Comparison of ENCODE assay signal across 9 cellular contexts in genomic region chr11:37504066-37504611, GRCh38.
DNase-seq lines count a peak whose midpoint lies in the region; ATAC-seq and TF ChIP-seq lines count a peak whose summit lies in the region.
"Had no signal": no experiment of that assay in that cellular context is flagged by ENCODE, and none has a peak within 500 bp of the region (broad histone marks: within the 10 kb centered on the region; RNA-seq: fewer than 3 reads in every experiment).

No MANE protein-coding gene starts in this region.

- H4K20me1 ChIP-seq in PC-3 (ENCODE audit: low read length) = no peaks in the 10 kb centered on the region

- intact Hi-C loops in activated CD4-positive, alpha-beta T cell treated with anti-CD3 and anti-CD28 coated beads for 36 hours (cut with DNase I, micrococcal nuclease) = no loop called here
- intact Hi-C loops in PC-3 (cut with micrococcal nuclease) = loop anchor here (5.0 to 10.0 kb wide), 2 partner anchors 49 to 182 kb away; no protein-coding TSS in a partner anchor

- no peak overlapping the region for H3K4me3 Mint-ChIP-seq in activated CD4-positive, alpha-beta T cell treated with anti-CD3 and anti-CD28 coated beads for 36 hours
- peak overlapping the region in 4 of 5 donors; percentile 2 to 51 (median 26) for H3K4me3 Mint-ChIP-seq in immature natural killer cell
- no peak overlapping the region for H3K4me3 Mint-ChIP-seq in activated CD4-positive, alpha-beta memory T cell treated with anti-CD3 and anti-CD28 coated beads, Interleukin-2, amount 10 ng/mL, durations not matched to agents 7 days and 5 days

- WGBS in gastroesophageal sphincter (ENCODE audit: low coverage in 1 of 2), 2 donors = 20 to 48% methylated on average over 3 of the region's 3 CpGs

- no peaks in the 10 kb centered on the region for H3K27me3 ChIP-seq in PC-3 (ENCODE audit: low read length)
- no peaks in the 10 kb centered on the region for H3K27me3 ChIP-seq in gastroesophageal sphincter

- no peaks in the 10 kb centered on the region for H3K79me2 ChIP-seq in PC-3 (ENCODE audit: low read length)

- peaks cover 12% of the 10 kb centered on the region for H3F3A ChIP-seq in PC-3 (ENCODE audit: low read length, unreplicated experiment)

- H3K9ac ChIP-seq in PC-3 (ENCODE audit: low read length) = peak overlapping the region; percentile 95

- H3K36me3 Mint-ChIP-seq in activated CD4-positive, alpha-beta T cell treated with anti-CD3 and anti-CD28 coated beads for 36 hours (ENCODE audit: low read depth) = no peaks in the 10 kb centered on the region
- H3K36me3 Mint-ChIP-seq in immature natural killer cell = peaks cover 0 to 4% (median 0%) of the 10 kb centered on the region in 3 donors
- H3K36me3 Mint-ChIP-seq in activated CD4-positive, alpha-beta memory T cell treated with anti-CD3 and anti-CD28 coated beads, Interleukin-2, amount 10 ng/mL, durations not matched to agents 7 days and 5 days (ENCODE audit: low read depth) = no peaks in the 10 kb centered on the region

- no TSS peak for BruUV-seq in PC-3 (replicated peaks; lab: Mats Ljungman, UMichigan)

- no peaks in the 10 kb centered on the region for H3K27me3 Mint-ChIP-seq in activated CD4-positive, alpha-beta T cell treated with anti-CD3 and anti-CD28 coated beads for 36 hours
- peaks cover 0 to 7% (median 1%) of the 10 kb centered on the region in 3 donors for H3K27me3 Mint-ChIP-seq in immature natural killer cell (ENCODE audit: low read depth in 3 of 3)
- H3K27me3 Mint-ChIP-seq in activated CD4-positive, alpha-beta memory T cell treated with anti-CD3 and anti-CD28 coated beads, Interleukin-2, amount 10 ng/mL, durations not matched to agents 7 days and 5 days = no peaks in the 10 kb centered on the region

- peak overlapping the region; percentile 57 for H3K4me3 ChIP-seq in PC-3 (ENCODE audit: low read length)
- no peak overlapping the region for H3K4me3 ChIP-seq in gastroesophageal sphincter
- H3K4me3 ChIP-seq: A549 had no signal

- CTCF ChIA-PET in activated CD4-positive, alpha-beta T cell treated with anti-CD3 and anti-CD28 coated beads for 36 hours (lab: Charles Lee) = no interaction called here
- CTCF ChIA-PET in PC-3 (lab: Charles Lee) = interaction anchor here (0.6 kb wide), 1 partner anchor 14 kb away, joined by 3 read pairs; no protein-coding TSS in a partner anchor
- CTCF ChIA-PET in activated CD4-positive, alpha-beta memory T cell treated with anti-CD3 and anti-CD28 coated beads, Interleukin-2, amount 10 ng/mL, durations not matched to agents 7 days and 5 days (lab: Charles Lee) = no interaction called here

- H3K4me1 ChIP-seq in PC-3 (ENCODE audit: insufficient read depth, low read length) (peaks cover 65% of the 10 kb centered on the region), gastroesophageal sphincter (no peaks in the 10 kb centered on the region)
- H3K4me1 ChIP-seq: A549 had no signal

- no peaks in the 10 kb centered on the region; the same call in 1 of the 2 replicates for H3K9me2 ChIP-seq in PC-3 (replicated peaks; ENCODE audit: low read length)

- H3K27ac Mint-ChIP-seq in activated CD4-positive, alpha-beta T cell treated with anti-CD3 and anti-CD28 coated beads for 36 hours = no peak overlapping the region
- no peak overlapping the region for H3K27ac Mint-ChIP-seq in immature natural killer cell
- no peak overlapping the region for H3K27ac Mint-ChIP-seq in activated CD4-positive, alpha-beta memory T cell treated with anti-CD3 and anti-CD28 coated beads, Interleukin-2, amount 10 ng/mL, durations not matched to agents 7 days and 5 days

- H3K4me1 Mint-ChIP-seq in activated CD4-positive, alpha-beta T cell treated with anti-CD3 and anti-CD28 coated beads for 36 hours = peaks cover 3% of the 10 kb centered on the region
- peaks cover 34 to 46% of the 10 kb centered on the region in 2 donors for H3K4me1 Mint-ChIP-seq in immature natural killer cell
- no peaks in the 10 kb centered on the region for H3K4me1 Mint-ChIP-seq in activated CD4-positive, alpha-beta memory T cell treated with anti-CD3 and anti-CD28 coated beads, Interleukin-2, amount 10 ng/mL, durations not matched to agents 7 days and 5 days

- no peak for TF ChIP-seq CTCF in PC-3 (conservative IDR thresholded peaks at IDR 0.05; ENCODE audit: low read depth, low read length)
- TF ChIP-seq CTCF in gastroesophageal sphincter (IDR thresholded peaks at IDR 0.05) = no peak

- no peaks in the 10 kb centered on the region for H3K9me3 ChIP-seq in PC-3 (ENCODE audit: low read length)
- H3K9me3 ChIP-seq in gastroesophageal sphincter = no peaks in the 10 kb centered on the region
- H3K9me3 ChIP-seq: A549 had no signal

- peak overlapping the region; percentile 81 for H3K4me2 ChIP-seq in PC-3 (ENCODE audit: low read length)
- H3K4me2 ChIP-seq: A549 had no signal

- DNase-seq in activated CD4-positive, alpha-beta T cell treated with anti-CD3 and anti-CD28 coated beads for 36 hours = no peak
- no peak for DNase-seq in activated CD4-positive, alpha-beta T cell treated with anti-CD3 and anti-CD28 coated beads, Interleukin-2, amount 50 U/mL, for 48 hours
- peak; percentile 92 for DNase-seq in PC-3
- DNase-seq in immature natural killer cell = peak; percentile 30 to 47 (median 31)
- no peak for DNase-seq in NCI-H526 treated with DMSO at 0.1 percent for 48 hours (lab: John Stamatoyannopoulos, UW)
- no peak for DNase-seq in activated CD4-positive, alpha-beta memory T cell treated with anti-CD3 and anti-CD28 coated beads, Interleukin-2, amount 10 ng/mL, durations not matched to agents 7 days and 5 days

- POLR2A ChIA-PET in activated CD4-positive, alpha-beta T cell treated with anti-CD3 and anti-CD28 coated beads for 36 hours (lab: Charles Lee) = no interaction called here
- POLR2A ChIA-PET in PC-3 (lab: Charles Lee; ENCODE audit: unreplicated experiment) = interaction anchor here (0.5 kb wide), 1 partner anchor 239 kb away, joined by 4 read pairs; no protein-coding TSS in a partner anchor
- POLR2A ChIA-PET in activated CD4-positive, alpha-beta memory T cell treated with anti-CD3 and anti-CD28 coated beads, Interleukin-2, amount 10 ng/mL, durations not matched to agents 7 days and 5 days (lab: Charles Lee) = no interaction called here

- peaks cover 10% of the 10 kb centered on the region for H3K9me3 Mint-ChIP-seq in activated CD4-positive, alpha-beta T cell treated with anti-CD3 and anti-CD28 coated beads for 36 hours (ENCODE audit: low read depth)
- H3K9me3 Mint-ChIP-seq in immature natural killer cell = peaks cover 0 to 4% (median 0%) of the 10 kb centered on the region in 6 donors
- peaks cover 4% of the 10 kb centered on the region for H3K9me3 Mint-ChIP-seq in activated CD4-positive, alpha-beta memory T cell treated with anti-CD3 and anti-CD28 coated beads, Interleukin-2, amount 10 ng/mL, durations not matched to agents 7 days and 5 days

- H3K36me3 ChIP-seq in PC-3 (ENCODE audit: low read depth, low read length) (no peaks in the 10 kb centered on the region), gastroesophageal sphincter (no peaks in the 10 kb centered on the region)

- peak; percentile 78 for ATAC-seq in activated CD4-positive, alpha-beta T cell treated with anti-CD3 and anti-CD28 coated beads for 36 hours
- peak; percentile 77 for ATAC-seq in HG02970 (IDR thresholded peaks at IDR 0.05; ENCODE audit: low FRiP score, unreplicated experiment)
- ATAC-seq in PC-3 = peak; percentile 78
- ATAC-seq in gastroesophageal sphincter = no peak
- ATAC-seq: A549 had no signal

- peak overlapping the region; percentile 42 for H2AFZ ChIP-seq in PC-3 (ENCODE audit: low read length)

- TF ChIP-seq EP300 in gastroesophageal sphincter (IDR thresholded peaks at IDR 0.05) = no peak

- TF ChIP-seq POLR2A in gastroesophageal sphincter (IDR thresholded peaks at IDR 0.05) = no peak

- H3K27ac ChIP-seq in PC-3 (ENCODE audit: low read length) (peak overlapping the region; percentile 100), gastroesophageal sphincter (no peak overlapping the region)
- H3K27ac ChIP-seq: A549 had no signal

Comparison
In these comparisons a context has a peak if more than half of its experiments do, and no peak if none do; other contexts are left out.
1. DNase-seq: peak in PC-3 (single experiment) and immature natural killer cell (3 of 3); none in activated CD4-positive, alpha-beta T cell treated with anti-CD3 and anti-CD28 coated beads for 36 hours (single experiment), activated CD4-positive, alpha-beta T cell treated with anti-CD3 and anti-CD28 coated beads, Interleukin-2, amount 50 U/mL, for 48 hours (0 of 2), NCI-H526 treated with DMSO at 0.1 percent for 48 hours (single experiment) and activated CD4-positive, alpha-beta memory T cell treated with anti-CD3 and anti-CD28 coated beads, Interleukin-2, amount 10 ng/mL, durations not matched to agents 7 days and 5 days (single experiment).
2. H3K4me3 Mint-ChIP-seq: peak in immature natural killer cell (4 of 5); none in activated CD4-positive, alpha-beta T cell treated with anti-CD3 and anti-CD28 coated beads for 36 hours (single experiment) and activated CD4-positive, alpha-beta memory T cell treated with anti-CD3 and anti-CD28 coated beads, Interleukin-2, amount 10 ng/mL, durations not matched to agents 7 days and 5 days (single experiment).